ENCODE assay signal across 13 cellular contexts in genomic region chr4:2593003-2593402, GRCh38. TPM values are rescaled to one million over a fixed set of nuclear protein-coding genes. Genes with fewer than 3 reads are reported as not detected.
DNase-seq lines count a peak whose midpoint lies in the region; ATAC-seq, FAIRE-seq and TF ChIP-seq lines count a peak whose summit lies in the region.
"Had no signal": no experiment of that assay in that cellular context is flagged by ENCODE, and none has a peak within 500 bp of the region (broad histone marks: within the 10 kb centered on the region; RNA-seq: fewer than 3 reads in every experiment).

No MANE protein-coding gene starts in this region.

- peaks cover 49% of the 10 kb centered on the region for H3K4me1 Mint-ChIP-seq in memory B cell

- CTCF ChIA-PET in K562 (lab: Yijun Ruan, JAX; ENCODE audit: low intra/inter-chr PET ratio), result no interaction called here

- WGBS in right cardiac atrium, result 45% methylated on average over 5 of the region's 5 CpGs
- 46% methylated on average over 5 of the region's 5 CpGs for WGBS in K562 (ENCODE audit: insufficient coverage, low coverage, missing lambda C conversion rate)

- H4K20me1 ChIP-seq in K562 (replicated peaks; ENCODE audit: control insufficient read depth, insufficient read depth, low read length) (peaks cover 69% of the 10 kb centered on the region), osteoblast (ENCODE audit: insufficient read depth, low read length) (peaks cover 77% of the 10 kb centered on the region)

- H3K36me3 ChIP-seq in K562 (ENCODE audit: control insufficient read depth, insufficient read depth, low read length) (peaks cover 17% of the 10 kb centered on the region; the same call in 2 of the 3 replicates), osteoblast (ENCODE audit: insufficient read depth, low read length) (peaks cover 3% of the 10 kb centered on the region)

- peaks cover 94% of the 10 kb centered on the region for H3K79me2 ChIP-seq in K562 (ENCODE audit: control insufficient read depth, insufficient read depth, low read length)
- peaks cover 98% of the 10 kb centered on the region for H3K79me2 ChIP-seq in osteoblast (ENCODE audit: insufficient read depth, low read length)

- no peak for TF ChIP-seq POLR2A in K562 (conservative IDR thresholded peaks at IDR 0.05)

- H3K27ac Mint-ChIP-seq in memory B cell, result peak overlapping the region; percentile 85
- H3K27ac Mint-ChIP-seq: stimulated activated naive CD8-positive, alpha-beta T cell treated with anti-CD3 and anti-CD28 coated beads, Interleukin-15, Interleukin-2, amounts not matched to agents 100 ng/mL and 50 ng/mL, for 24 hours had no signal

- FAIRE-seq in K562 (lab: Jason Lieb, UNC), result no peak

- peak overlapping the region; percentile 30 for H3K4me3 Mint-ChIP-seq in memory B cell
- H3K4me3 Mint-ChIP-seq: stimulated activated naive CD8-positive, alpha-beta T cell treated with anti-CD3 and anti-CD28 coated beads, Interleukin-15, Interleukin-2, amounts not matched to agents 100 ng/mL and 50 ng/mL, for 24 hours had no signal

- H2AFZ ChIP-seq in K562 (ENCODE audit: low read depth, low read length) (no peak overlapping the region), osteoblast (ENCODE audit: low read length) (no peak overlapping the region)

- no peak for DNase-seq in right cardiac atrium
- DNase-seq in Right ventricle myocardium inferior (ENCODE audit: missing footprints), result no peak
- no peak for DNase-seq in K562 (ENCODE audit: extremely low read depth in 1 of 4, low spot score in 3 of 4)
- no peak for DNase-seq in memory B cell (ENCODE audit: low spot score in 2 of 2)
- DNase-seq in osteoblast (ENCODE audit: insufficient read length, low spot score, missing footprints), result no peak
- DNase-seq in putamen (ENCODE audit: low spot score), result no peak
- DNase-seq: activated CD4-positive, alpha-beta T cell treated with anti-CD3 and anti-CD28 coated beads, Interleukin-2, amount 50 U/mL, for 1 hour; left ventricle myocardium superior; NCI-H1930; NCI-H510A treated with DMSO at 0.1 percent for 48 hours had no signal

- H3K9ac ChIP-seq in K562 (ENCODE audit: insufficient read depth in 1 of 2, low read depth in 2 of 2, low read length in 2 of 2), result no peak overlapping the region; a peak in 1 of 4 replicates

- peaks cover 5% of the 10 kb centered on the region for H3K9me1 ChIP-seq in K562 (ENCODE audit: control insufficient read depth, insufficient read depth, low read length)

- peaks cover 3% of the 10 kb centered on the region for H3K36me3 Mint-ChIP-seq in memory B cell

- H3K4me3 ChIP-seq in right cardiac atrium (ENCODE audit: low read length), result no peak overlapping the region
- H3K4me3 ChIP-seq in K562, result no peak overlapping the region
- no peak overlapping the region for H3K4me3 ChIP-seq in osteoblast (ENCODE audit: insufficient read depth, low read length)

- no peak for TF ChIP-seq EP300 in K562 (IDR thresholded peaks at IDR 0.05; ENCODE audit: low read length)

- POLR2A ChIA-PET in K562 (lab: Yijun Ruan, JAX), result interaction anchor here (0.6 to 1.5 kb wide), 4 partner anchors 10 to 46 kb away, joined by 3 to 8 read pairs (median 4); no protein-coding TSS in a partner anchor

- ATAC-seq in right cardiac atrium (peak; percentile 17 to 37), Right ventricle myocardium inferior (no peak), K562 (peak; percentile 3; the same call in 2 of the 3 replicates), memory B cell (ENCODE audit: low read depth) (no peak), GM19455 (IDR thresholded peaks at IDR 0.05; ENCODE audit: unreplicated experiment) (no peak), GM19395 (IDR thresholded peaks at IDR 0.05; ENCODE audit: unreplicated experiment) (no peak)

- intact Hi-C loops in right cardiac atrium (cut with DNase I), result no loop called here
- intact Hi-C loops in Right ventricle myocardium inferior (cut with DNase I), result no loop called here
- intact Hi-C loops in K562 (cut with micrococcal nuclease), result no loop called here

- no TSS peak for BruUV-seq in K562 (replicated peaks; lab: Mats Ljungman, UMichigan)

- TF ChIP-seq RAD21 in K562 (CRISPR knock-in tag; conservative IDR thresholded peaks at IDR 0.05 in 1 of 2, IDR thresholded peaks at IDR 0.05 in 1 of 2), result no peak

- H3K27me3 ChIP-seq in right cardiac atrium (ENCODE audit: control insufficient read depth, insufficient read depth) (no peaks in the 10 kb centered on the region), K562 (ENCODE audit: control insufficient read depth in 2 of 2, insufficient read depth in 2 of 2, low read length in 2 of 2) (no peaks in the 10 kb centered on the region), osteoblast (ENCODE audit: insufficient read depth, low read length) (no peaks in the 10 kb centered on the region)

- H3K27me3 Mint-ChIP-seq in memory B cell, result no peaks in the 10 kb centered on the region
- H3K27me3 Mint-ChIP-seq: stimulated activated naive CD8-positive, alpha-beta T cell treated with anti-CD3 and anti-CD28 coated beads, Interleukin-15, Interleukin-2, amounts not matched to agents 100 ng/mL and 50 ng/mL, for 24 hours had no signal

- H3K27ac ChIP-seq in right cardiac atrium (ENCODE audit: low read length), result no peak overlapping the region
- no peak overlapping the region for H3K27ac ChIP-seq in K562 (ENCODE audit: extremely low read depth, low read depth, low read length)
- no peak overlapping the region for H3K27ac ChIP-seq in osteoblast (ENCODE audit: low read depth, low read length)

- peaks cover 18% of the 10 kb centered on the region for H3K4me1 ChIP-seq in right cardiac atrium (ENCODE audit: control insufficient read depth, insufficient read depth, low read length)
- H3K4me1 ChIP-seq in K562 (replicated peaks in 1 of 2; ENCODE audit: control insufficient read depth in 2 of 2, insufficient read depth in 2 of 2, low read length in 2 of 2), result peaks cover 30 to 33% of the 10 kb centered on the region in 2 experiments; a peak in 4 of 5 replicates
- H3K4me1 ChIP-seq in osteoblast (ENCODE audit: insufficient read depth, low read length), result peaks cover 12% of the 10 kb centered on the region

- H3K4me2 ChIP-seq in K562 (ENCODE audit: insufficient read depth, low read length), result no peak overlapping the region
- H3K4me2 ChIP-seq in osteoblast (ENCODE audit: insufficient read depth, low read length), result no peak overlapping the region

- H3K9me3 Mint-ChIP-seq in memory B cell, result no peaks in the 10 kb centered on the region
- H3K9me3 Mint-ChIP-seq: stimulated activated naive CD8-positive, alpha-beta T cell treated with anti-CD3 and anti-CD28 coated beads, Interleukin-15, Interleukin-2, amounts not matched to agents 100 ng/mL and 50 ng/mL, for 24 hours had no signal

- no peak for TF ChIP-seq CTCF in K562 (IDR thresholded peaks at IDR 0.05 in 2 of 3, conservative IDR thresholded peaks at IDR 0.05 in 1 of 3; ENCODE audit: insufficient read depth in 2 of 3, low read depth in 1 of 3, low read length in 3 of 3)
- TF ChIP-seq CTCF in osteoblast (IDR thresholded peaks at IDR 0.05; ENCODE audit: extremely low read depth, low read depth, low read length), result no peak

- H3K9me3 ChIP-seq in right cardiac atrium (ENCODE audit: control insufficient read depth, low read length) (no peaks in the 10 kb centered on the region), K562 (replicated peaks; ENCODE audit: control insufficient read depth, insufficient read depth, low read depth, low read length) (no peaks in the 10 kb centered on the region), osteoblast (ENCODE audit: low read depth, low read length) (no peaks in the 10 kb centered on the region)

- in situ Hi-C loops in K562 (cut with MboI), result no loop called here

TF ChIP-seq in K562, 482 proteins besides CTCF, POLR2A, EP300 and RAD21 (continues in another document):
- TF ChIP-seq KDM5B (IDR thresholded peaks at IDR 0.05; ENCODE audit: insufficient replicate concordance, low read depth, low read length) (no peak), RAD51 (IDR thresholded peaks at IDR 0.05; ENCODE audit: borderline replicate concordance, low read depth) (no peak), PRPF4 (IDR thresholded peaks at IDR 0.05; ENCODE audit: insufficient read depth, low read depth, low read length, poor library complexity, severe bottlenecking) (no peak), PHF21A (IDR thresholded peaks at IDR 0.05; ENCODE audit: borderline replicate concordance, low read depth) (no peak), HMG20A (CRISPR knock-in tag; conservative IDR thresholded peaks at IDR 0.05) (no peak), CBFB (CRISPR knock-in tag; IDR thresholded peaks at IDR 0.05) (no peak)

RNA-seq across cellular contexts. Expression of gene FAM193A, which starts 56.6 kb away (rescaled TPM):
- total RNA-seq in right cardiac atrium (10 to 100 TPM; 16.9 to 19.2 (median 17.8) TPM), Right ventricle myocardium inferior (14.9 TPM), K562 (2014; rRNA removed) (10.5 and 11.7 TPM in 2 replicates), K562 (2014; rRNA removed; fragmentation: Illumina TruSeq; extraction: Trizol) (8.5 and 9.2 TPM in 2 replicates), K562 (2015; rRNA removed; fragmentation: Illumina TruSeq; extraction: Trizol) (9.7 and 10.6 TPM in 2 replicates), K562 (2021) (23.8 and 24.6 TPM in 2 replicates), osteoblast (22.4 and 23.2 TPM in 2 replicates)
- polyA plus RNA-seq in right cardiac atrium (9.7 TPM), K562 (2011; rRNA removed) (5.3 and 5.7 TPM in 2 replicates), K562 (2014; fragmentation: Illumina TruSeq; extraction: Trizol) (15.3 and 16.2 TPM in 2 replicates), K562 (2014; fragmentation: Nextera tagmentation; extraction: Ambion mirVana) (under 1 TPM; 0.46 to 0.55 TPM), K562 (2014; rRNA removed) (9.5 and 9.6 TPM in 2 replicates)
- total RNA-seq in K562 (2011; cell fraction: chromatin; rRNA removed; ENCODE audit: low replicate concordance), result 72.1 and 83.0 TPM in 2 replicates
- 38.9 and 45.9 TPM in 2 replicates for total RNA-seq in K562 (2011; cell fraction: nucleolus; rRNA removed)
- 36.3 and 46.0 TPM in 2 replicates for total RNA-seq in K562 (2011; cell fraction: nucleoplasm; rRNA removed)
- polyA plus RNA-seq in K562 (2011; cell fraction: cytosol; rRNA removed), result 6.2 and 7.3 TPM in 2 replicates
- 15.6 and 25.6 TPM in 2 replicates for polyA plus RNA-seq in K562 (2011; cell fraction: nucleus; rRNA removed)
- polyA plus RNA-seq in K562 (2012), result 15.9 and 16.0 TPM in 2 replicates
- polyA minus RNA-seq in K562 (2011; rRNA and poly(A)+ RNA removed), result 13.8 and 14.6 TPM in 2 replicates
- 16.5 and 17.6 TPM in 2 replicates for polyA minus RNA-seq in K562 (2011; cell fraction: cytosol; rRNA and poly(A)+ RNA removed)
- 16.0 and 19.1 TPM in 2 replicates for polyA minus RNA-seq in K562 (2011; cell fraction: nucleus; rRNA and poly(A)+ RNA removed)

Comparison
In these comparisons a context has a peak if more than half of its experiments do, and no peak if none do; other contexts are left out.
1. ATAC-seq: peak in right cardiac atrium (2 of 2) and K562 (single experiment); none in Right ventricle myocardium inferior (single experiment), memory B cell (single experiment), GM19455 (single experiment) and GM19395 (single experiment).